ENCODE assay signal across 26 cellular contexts in genomic region chr11:18067372-18067771, GRCh38. TPM values are rescaled to one million over a fixed set of nuclear protein-coding genes. Genes with fewer than 3 reads are reported as not detected.
"Had no signal": no experiment of that assay in that cellular context is flagged by ENCODE, and none has a peak within 500 bp of the region (broad histone marks: within the 10 kb centered on the region; RNA-seq: fewer than 3 reads in every experiment).

No MANE protein-coding gene starts in this region.

- H3K36me3 ChIP-seq: heart left ventricle, left ventricle myocardium inferior, ovary, right atrium auricular region, suprapubic skin, thoracic aorta, tibial artery, upper lobe of right lung had no signal

- H3K27ac ChIP-seq: heart left ventricle, left ventricle myocardium inferior, ovary, right atrium auricular region, skin epidermis, suprapubic skin, thoracic aorta, tibial artery, upper lobe of right lung had no signal

- FAIRE-seq: islet of Langerhans, urothelium cell line had no signal

- H3K9me3 ChIP-seq: heart left ventricle, left ventricle myocardium inferior, ovary, right atrium auricular region, suprapubic skin, thoracic aorta, tibial artery, upper lobe of right lung had no signal

- H3K4me3 ChIP-seq: heart left ventricle, left ventricle myocardium inferior, ovary, right atrium auricular region, skin epidermis, suprapubic skin, thoracic aorta, tibial artery, upper lobe of right lung had no signal

- ATAC-seq: heart left ventricle; natural killer cell; sciatic nerve; stimulated activated effector memory CD8-positive, alpha-beta T cell treated with anti-CD3 and anti-CD28 coated beads, Interleukin-12 subunit alpha, Interleukin-12 subunit beta, amount 100 ng/mL, for 72 hours; upper lobe of right lung had no signal

- H3K4me1 ChIP-seq: heart left ventricle, left ventricle myocardium inferior, right atrium auricular region, suprapubic skin, tibial artery, upper lobe of right lung had no signal

- H3K27me3 ChIP-seq: heart left ventricle, ovary, right atrium auricular region, suprapubic skin, tibial artery, upper lobe of right lung had no signal

- DNase-seq: heart left ventricle; hypothalamus; immature natural killer cell; left ventricle myocardium inferior; midbrain; naive B cell; natural killer cell; nephron progenitor cell; ovary; stimulated activated CD4-positive, alpha-beta T cell treated with anti-CD3 and anti-CD28 coated beads, Interleukin-12 subunit alpha, Interleukin-12 subunit beta, amount 100 ng/mL, for 4 hours; stimulated activated CD4-positive, alpha-beta T cell treated with anti-CD3 and anti-CD28 coated beads, Interleukin-15, amount 100 ng/mL, for 24 hours; stimulated activated CD4-positive, alpha-beta T cell treated with anti-CD3 and anti-CD28 coated beads, Interleukin-2, amount 100 ng/mL, for 24 hours; stimulated activated CD4-positive, alpha-beta T cell treated with anti-CD3 and anti-CD28 coated beads, Interleukin-4, amount 100 ng/mL, for 1 hour; stimulated activated naive CD4-positive, alpha-beta T cell; tibial artery; trophoblast cell; upper lobe of right lung had no signal

RNA-seq across cellular contexts. Expression of gene TPH1, which starts 21.3 kb away (rescaled TPM):
- total RNA-seq: left ventricle myocardium inferior, lung microvascular endothelial cell had no signal
- polyA plus RNA-seq: immature natural killer cell had no signal
